21 cellular contexts compared by ENCODE assay signal in genomic region chr12:67807808-67808207, GRCh38.
DNase-seq lines count a peak whose midpoint lies in the region; ATAC-seq and TF ChIP-seq lines count a peak whose summit lies in the region.
"Had no signal": no experiment of that assay in that cellular context is flagged by ENCODE, and none has a peak within 500 bp of the region (broad histone marks: within the 10 kb centered on the region; RNA-seq: fewer than 3 reads in every experiment).

No MANE protein-coding gene starts in this region.

- no peak overlapping the region; the same call in 1 of the 2 replicates for H2BK20ac ChIP-seq in IMR-90 (ENCODE audit: low read depth, low read length)

- H2BK15ac ChIP-seq in IMR-90 (ENCODE audit: low read depth, low read length) (no peak overlapping the region), mesenchymal stem cell (ENCODE audit: low read depth, poor library complexity, severe bottlenecking) (no peak overlapping the region)

- H3K4me1 ChIP-seq in IMR-90 (ENCODE audit: control insufficient read depth, insufficient read depth, low read length) (peaks cover 5% of the 10 kb centered on the region), mesenchymal stem cell (ENCODE audit: control insufficient read depth, insufficient read depth, low read depth, low read length) (no peaks in the 10 kb centered on the region), skeletal muscle tissue (ENCODE audit: control insufficient read depth in 3 of 3, insufficient read depth in 3 of 3, low read length in 3 of 3) (peaks cover 5 to 12% (median 8%) of the 10 kb centered on the region in 3 donors)
- H3K4me1 ChIP-seq: suprapubic skin had no signal

- H3K9me1 ChIP-seq in IMR-90 (ENCODE audit: insufficient read depth, low read length) = no peaks in the 10 kb centered on the region

- H2AFZ ChIP-seq in IMR-90 (replicated peaks; ENCODE audit: low read length, poor library complexity) (peak overlapping the region; percentile 60), mesenchymal stem cell (ENCODE audit: low read depth, low read length) (no peak overlapping the region)

- peak overlapping the region; percentile 52 for H3K4me2 ChIP-seq in IMR-90 (ENCODE audit: low read depth, low read length)
- no peak overlapping the region for H3K4me2 ChIP-seq in mesenchymal stem cell (ENCODE audit: low read length, poor library complexity, severe bottlenecking)

- H2BK120ac ChIP-seq in IMR-90 (ENCODE audit: low read depth, low read length) = no peak overlapping the region
- no peak overlapping the region for H2BK120ac ChIP-seq in mesenchymal stem cell (ENCODE audit: low read depth, low read length)

- dilution Hi-C loops in IMR-90 (cut with HindIII; ENCODE audit: low sequenced_read_pairs, unreplicated experiment) = no loop called here

- BruUV-seq in IMR-90 (replicated peaks; lab: Mats Ljungman, UMichigan) = no TSS peak

- H3K36me3 ChIP-seq in IMR-90 (ENCODE audit: control insufficient read depth, insufficient read depth, low read length) (no peaks in the 10 kb centered on the region), mesenchymal stem cell (ENCODE audit: control insufficient read depth in 1 of 2, insufficient read depth in 2 of 2, low read depth in 1 of 2, low read length in 2 of 2) (no peaks in the 10 kb centered on the region), skeletal muscle tissue (ENCODE audit: control insufficient read depth in 3 of 3, insufficient read depth in 3 of 3, low read length in 3 of 3) (no peaks in the 10 kb centered on the region)
- H3K36me3 ChIP-seq: suprapubic skin had no signal

- intact Hi-C loops in IMR-90 (cut with micrococcal nuclease) = no loop called here

- POLR2A ChIA-PET in IMR-90 (lab: Charles Lee; ENCODE audit: unreplicated experiment) = no interaction called here

- H3K9ac ChIP-seq in IMR-90 (ENCODE audit: low read depth, low read length) = no peak overlapping the region
- H3K9ac ChIP-seq in mesenchymal stem cell (ENCODE audit: low read length) = peak overlapping the region; percentile 58
- H3K9ac ChIP-seq in skeletal muscle tissue (ENCODE audit: low read depth in 1 of 3, low read length in 3 of 3) = peak overlapping the region in 2 of 3 donors; percentile 54 to 63

- no peak for TF ChIP-seq RAD21 in IMR-90 (IDR thresholded peaks at IDR 0.05; ENCODE audit: low read length)

- H3K23ac ChIP-seq in IMR-90 (ENCODE audit: low read depth, low read length) = 0 out of 2 replicates have a peak overlapping the region, but pooled peaks have one; percentile 8
- no peak overlapping the region for H3K23ac ChIP-seq in mesenchymal stem cell (ENCODE audit: low read length in 2 of 2)

- H2BK5ac ChIP-seq in IMR-90 (ENCODE audit: low read depth, low read length, poor library complexity, severe bottlenecking) (no peak overlapping the region), mesenchymal stem cell (ENCODE audit: low read depth, low read length, poor library complexity, severe bottlenecking) (no peak overlapping the region)

- no CpG with 5 or more reads among the region's 5 CpGs for WGBS in IMR-90 (ENCODE audit: extremely low coverage in 2 of 2, insufficient read length in 1 of 2), 2 experiments
- 30% methylated on average over 5 of the region's 5 CpGs for WGBS in mesenchymal stem cell

- H4K91ac ChIP-seq in IMR-90 (ENCODE audit: insufficient read depth, low read depth, low read length) (no peak overlapping the region), mesenchymal stem cell (ENCODE audit: low read length) (no peak overlapping the region)

- no peak overlapping the region for H2AK5ac ChIP-seq in IMR-90 (ENCODE audit: low read depth, low read length)
- no peak overlapping the region for H2AK5ac ChIP-seq in mesenchymal stem cell (ENCODE audit: low read length, severe bottlenecking)

- H3K27me3 ChIP-seq in IMR-90 (ENCODE audit: control insufficient read depth, insufficient read depth, low read length) = no peaks in the 10 kb centered on the region
- H3K27me3 ChIP-seq in mesenchymal stem cell (ENCODE audit: control insufficient read depth in 1 of 2, insufficient read depth in 1 of 2, low read length in 2 of 2) = no peaks in the 10 kb centered on the region
- no peaks in the 10 kb centered on the region for H3K27me3 ChIP-seq in skeletal muscle tissue (ENCODE audit: control insufficient read depth in 3 of 3, insufficient read depth in 3 of 3, low read length in 3 of 3)
- H3K27me3 ChIP-seq: suprapubic skin had no signal

- no peak overlapping the region for H4K5ac ChIP-seq in IMR-90 (ENCODE audit: low read depth, low read length)

- H3K9me3 ChIP-seq in IMR-90 (ENCODE audit: control insufficient read depth, insufficient read depth, low read length) (no peaks in the 10 kb centered on the region), mesenchymal stem cell (ENCODE audit: control insufficient read depth, low read length) (no peaks in the 10 kb centered on the region), skeletal muscle tissue (ENCODE audit: control insufficient read depth in 3 of 3, low read length in 3 of 3) (no peaks in the 10 kb centered on the region)
- H3K9me3 ChIP-seq: suprapubic skin had no signal

- ATAC-seq in IMR-90 (ENCODE audit: low read depth) = peak; percentile 40
- ATAC-seq: activated CD4-positive, alpha-beta T cell treated with anti-CD3 and anti-CD28 coated beads for 36 hours; activated naive CD8-positive, alpha-beta T cell treated with anti-CD3 and anti-CD28 coated beads, Interleukin-2, amount 50 U/mL, for 24 hours; natural killer cell treated with Interleukin-12 subunit alpha and Interleukin-12 subunit beta and Interleukin-15 and Interleukin-18, amount 100 ng/mL, for 72 hours had no signal

- CTCF ChIA-PET in IMR-90 (lab: Yijun Ruan, JAX) = interaction anchor here (1.0 kb wide), 1 partner anchor 20 kb away, joined by 7 read pairs; no protein-coding TSS in a partner anchor

- in situ Hi-C loops in IMR-90 (cut with MboI; ENCODE audit: low sequenced_read_pairs) = no loop called here

- H3K27ac ChIP-seq in IMR-90 (ENCODE audit: insufficient read depth, low read length) = no peak overlapping the region
- H3K27ac ChIP-seq in mesenchymal stem cell (ENCODE audit: low read length, poor library complexity, severe bottlenecking) = no peak overlapping the region
- H3K27ac ChIP-seq in skeletal muscle tissue (ENCODE audit: low read depth, low read length) = peak overlapping the region; percentile 64
- H3K27ac ChIP-seq: suprapubic skin had no signal

- no peak overlapping the region for H2BK12ac ChIP-seq in mesenchymal stem cell (ENCODE audit: low read length in 2 of 2)

- H3K79me1 ChIP-seq in IMR-90 (ENCODE audit: low read depth in 1 of 2, low read length in 2 of 2) = no peaks in the 10 kb centered on the region
- H3K79me1 ChIP-seq in mesenchymal stem cell (replicated peaks; ENCODE audit: low read length, poor library complexity, severe bottlenecking) = no peaks in the 10 kb centered on the region

- peak; percentile 16 for DNase-seq in IMR-90
- DNase-seq in epithelial cell of esophagus (ENCODE audit: low read depth) = peak; percentile 19
- peak; percentile 71 for DNase-seq in mesenchymal stem cell
- no peak for DNase-seq in SKM-1 (lab: John Stamatoyannopoulos, UW; ENCODE audit: unreplicated experiment)
- DNase-seq in activated CD4-positive, CD25-positive, alpha-beta regulatory T cell treated with anti-CD3 and anti-CD28 coated beads, Interleukin-2, amount 50 U/mL, for 72 hours = no peak
- no peak for DNase-seq in GDM1 (lab: John Stamatoyannopoulos, UW)
- no peak for DNase-seq in HPDE6-E6E7 (ENCODE audit: extremely low spot score)
- DNase-seq: activated CD4-positive, alpha-beta T cell treated with anti-CD3 and anti-CD28 coated beads for 36 hours; activated naive CD8-positive, alpha-beta T cell treated with anti-CD3 and anti-CD28 coated beads, Interleukin-2, amount 50 U/mL, for 24 hours; caudate nucleus; CD8-positive, alpha-beta memory T cell; DMS79; hippocampal formation; kidney; NCI-H187; NCI-H345; RPMI8226; stimulated activated CD4-positive, alpha-beta T cell treated with anti-CD3 and anti-CD28 coated beads, Interleukin-12 subunit alpha, Interleukin-12 subunit beta, amount 100 ng/mL, for 4 hours had no signal

- H4K8ac ChIP-seq in IMR-90 (ENCODE audit: low read depth in 2 of 2, low read length in 2 of 2) (no peak overlapping the region), mesenchymal stem cell (ENCODE audit: low read length) (no peak overlapping the region)

- H2AK9ac ChIP-seq in IMR-90 (replicated peaks; ENCODE audit: low read depth, low read length, poor library complexity) = no peak overlapping the region

- H3K14ac ChIP-seq in IMR-90 (replicated peaks; ENCODE audit: low read depth, low read length) = peak overlapping the region; percentile 46
- no peak overlapping the region for H3K14ac ChIP-seq in mesenchymal stem cell (ENCODE audit: low read length in 2 of 2)

- H3K18ac ChIP-seq in IMR-90 (ENCODE audit: low read depth, low read length) (no peak overlapping the region; the same call in 1 of the 2 replicates), mesenchymal stem cell (ENCODE audit: low read depth in 1 of 2, low read length in 2 of 2) (no peak overlapping the region)

- H3K4me3 ChIP-seq in IMR-90 (ENCODE audit: insufficient read depth, low read depth, low read length) = no peak overlapping the region
- no peak overlapping the region for H3K4me3 ChIP-seq in epithelial cell of esophagus (ENCODE audit: low read length)
- H3K4me3 ChIP-seq in mesenchymal stem cell (ENCODE audit: insufficient read depth in 1 of 2, low read depth in 1 of 2, low read length in 2 of 2) = peak overlapping the region in 1 of 2 experiments; percentile 51
- H3K4me3 ChIP-seq in skeletal muscle tissue (ENCODE audit: low read length in 3 of 3) = peak overlapping the region in 1 of 3 donors; percentile 31
- H3K4me3 ChIP-seq: suprapubic skin had no signal

- no peak overlapping the region for H3K4ac ChIP-seq in IMR-90 (ENCODE audit: low read depth, low read length)
- no peak overlapping the region for H3K4ac ChIP-seq in mesenchymal stem cell (ENCODE audit: low read depth in 1 of 2, low read length in 2 of 2)

- no peaks in the 10 kb centered on the region for H4K20me1 ChIP-seq in IMR-90 (ENCODE audit: insufficient read depth, low read length)

- no peak for TF ChIP-seq POLR2A in IMR-90 (IDR thresholded peaks at IDR 0.05; ENCODE audit: low read depth, low read length)

- no peak overlapping the region for H3K56ac ChIP-seq in IMR-90 (ENCODE audit: extremely low read depth, insufficient read depth, low read length)

- TF ChIP-seq CTCF in IMR-90 (conservative IDR thresholded peaks at IDR 0.05; ENCODE audit: low read depth, low read length) = no peak
- TF ChIP-seq CTCF in epithelial cell of esophagus (IDR thresholded peaks at IDR 0.05; ENCODE audit: insufficient read depth, low read depth, low read length, missing control alignments) = no peak

TF ChIP-seq in IMR-90, 13 proteins besides CTCF, POLR2A, EP300 and RAD21 (continues in another document):
- TF ChIP-seq BHLHE40 (IDR thresholded peaks at IDR 0.05; ENCODE audit: low read depth, low read length) (no peak), MAFK (IDR thresholded peaks at IDR 0.05; ENCODE audit: low read depth, low read length) (no peak), NFE2L2 (IDR thresholded peaks at IDR 0.05; ENCODE audit: low read depth, low read length) (no peak)

Comparison
In these comparisons a context has a peak if more than half of its experiments do, and no peak if none do; other contexts are left out.
1. DNase-seq: peak in IMR-90 (single experiment), epithelial cell of esophagus (single experiment) and mesenchymal stem cell (single experiment); none in SKM-1 (single experiment), activated CD4-positive, CD25-positive, alpha-beta regulatory T cell treated with anti-CD3 and anti-CD28 coated beads, Interleukin-2, amount 50 U/mL, for 72 hours (single experiment), GDM1 (single experiment) and HPDE6-E6E7 (single experiment).